27 cellular contexts compared by ENCODE assay signal in genomic region chr1:199221371-199222150, GRCh38.
DNase-seq lines count a peak whose midpoint lies in the region; ATAC-seq and TF ChIP-seq lines count a peak whose summit lies in the region.
"Had no signal": no experiment of that assay in that cellular context is flagged by ENCODE, and none has a peak within 500 bp of the region (broad histone marks: within the 10 kb centered on the region; RNA-seq: fewer than 3 reads in every experiment).

No MANE protein-coding gene starts in this region.

- CTCF ChIA-PET in MCF 10A (lab: Yijun Ruan, JAX): interaction anchor here (0.5 to 1.9 kb wide), 5 partner anchors 21 to 465 kb away, joined by 3 to 11 read pairs (median 3); no protein-coding TSS in a partner anchor

- ATAC-seq in HG02610 (IDR thresholded peaks at IDR 0.05; ENCODE audit: unreplicated experiment): peak; percentile 41
- no peak for ATAC-seq in HG03196 (IDR thresholded peaks at IDR 0.05; ENCODE audit: unreplicated experiment)
- ATAC-seq in GM18858 (IDR thresholded peaks at IDR 0.05; ENCODE audit: unreplicated experiment): no peak
- ATAC-seq: activated CD8-positive, alpha-beta memory T cell treated with anti-CD3 and anti-CD28 coated beads, Interleukin-2, amount 10 ng/mL, durations not matched to agents 7 days and 5 days; HepG2; stimulated activated effector memory CD8-positive, alpha-beta T cell treated with anti-CD3 and anti-CD28 coated beads, Interleukin-12 subunit alpha, Interleukin-12 subunit beta, amount 100 ng/mL, for 72 hours had no signal

- H3K4me1 Mint-ChIP-seq in MCF 10A (ENCODE audit: insufficient read depth, unreplicated experiment): peaks cover 8% of the 10 kb centered on the region

- no TSS peak for BruUV-seq in MCF 10A (replicated peaks; lab: Mats Ljungman, UMichigan)

- no peaks in the 10 kb centered on the region for H3K36me3 Mint-ChIP-seq in MCF 10A (ENCODE audit: insufficient read depth, unreplicated experiment)
- H3K36me3 Mint-ChIP-seq: activated naive CD4-positive, alpha-beta T cell treated with anti-CD3 and anti-CD28 coated beads, Interleukin-2, amount 10 ng/mL, durations not matched to agents 7 days and 5 days; memory B cell; stimulated activated effector memory CD8-positive, alpha-beta T cell treated with anti-CD3 and anti-CD28 coated beads, Interleukin-12 subunit alpha, Interleukin-12 subunit beta, amount 100 ng/mL, for 72 hours had no signal

- no peak overlapping the region for H3K4me3 ChIP-seq in GM12865 (ENCODE audit: low read depth, low read length)
- H3K4me3 ChIP-seq: cardiac muscle cell, skin epidermis, thoracic aorta had no signal

- no peaks in the 10 kb centered on the region for H3K27me3 Mint-ChIP-seq in MCF 10A (ENCODE audit: insufficient read depth, unreplicated experiment)
- H3K27me3 Mint-ChIP-seq: activated CD4-positive, alpha-beta T cell treated with anti-CD3 and anti-CD28 coated beads, Interleukin-2, amount 10 ng/mL, durations not matched to agents 7 days and 5 days; activated CD8-positive, alpha-beta memory T cell treated with anti-CD3 and anti-CD28 coated beads, Interleukin-2, amount 10 ng/mL, durations not matched to agents 7 days and 5 days; activated naive CD4-positive, alpha-beta T cell treated with anti-CD3 and anti-CD28 coated beads, Interleukin-2, amount 10 ng/mL, durations not matched to agents 7 days and 5 days; dendritic cell treated with granulocyte-macrophage colony-stimulating factor and Interleukin-4, amounts not matched to agents 40 ng/mL and 50 ng/mL, for 4 days had no signal

- peak; percentile 15 for TF ChIP-seq CTCF in GM12865 (IDR thresholded peaks at IDR 0.05; ENCODE audit: insufficient read depth, low read depth, low read length, missing control alignments)
- TF ChIP-seq CTCF in MCF 10A (IDR thresholded peaks at IDR 0.05; ENCODE audit: unreplicated experiment): no peak

- POLR2A ChIA-PET in MCF 10A (lab: Yijun Ruan, JAX): no interaction called here

- H3K4me3 Mint-ChIP-seq in MCF 10A (ENCODE audit: unreplicated experiment): no peak overlapping the region
- H3K4me3 Mint-ChIP-seq: activated CD4-positive, alpha-beta T cell treated with anti-CD3 and anti-CD28 coated beads, Interleukin-2, amount 10 ng/mL, durations not matched to agents 7 days and 5 days; activated CD8-positive, alpha-beta memory T cell treated with anti-CD3 and anti-CD28 coated beads, Interleukin-2, amount 10 ng/mL, durations not matched to agents 7 days and 5 days; activated naive CD4-positive, alpha-beta T cell treated with anti-CD3 and anti-CD28 coated beads, Interleukin-2, amount 10 ng/mL, durations not matched to agents 7 days and 5 days; dendritic cell treated with granulocyte-macrophage colony-stimulating factor and Interleukin-4, amounts not matched to agents 40 ng/mL and 50 ng/mL, for 4 days; memory B cell; stimulated activated effector memory CD8-positive, alpha-beta T cell treated with anti-CD3 and anti-CD28 coated beads, Interleukin-12 subunit alpha, Interleukin-12 subunit beta, amount 100 ng/mL, for 72 hours; T-helper 1 cell treated with Interleukin-12 subunit alpha and Interleukin-12 subunit beta and Interleukin-4 antibody, amounts not matched to agents 30 μg/mL and 1 μg/mL, for 36 hours had no signal

- no peak overlapping the region for H3K27ac Mint-ChIP-seq in MCF 10A (ENCODE audit: low read depth, unreplicated experiment)
- H3K27ac Mint-ChIP-seq: activated CD4-positive, alpha-beta T cell treated with anti-CD3 and anti-CD28 coated beads, Interleukin-2, amount 10 ng/mL, durations not matched to agents 7 days and 5 days; activated CD8-positive, alpha-beta memory T cell treated with anti-CD3 and anti-CD28 coated beads, Interleukin-2, amount 10 ng/mL, durations not matched to agents 7 days and 5 days; activated naive CD4-positive, alpha-beta T cell treated with anti-CD3 and anti-CD28 coated beads, Interleukin-2, amount 10 ng/mL, durations not matched to agents 7 days and 5 days; CD8-positive, alpha-beta memory T cell; dendritic cell treated with granulocyte-macrophage colony-stimulating factor and Interleukin-4, amounts not matched to agents 40 ng/mL and 50 ng/mL, for 4 days; memory B cell; stimulated activated effector memory CD8-positive, alpha-beta T cell treated with anti-CD3 and anti-CD28 coated beads, Interleukin-12 subunit alpha, Interleukin-12 subunit beta, amount 100 ng/mL, for 72 hours; T-helper 1 cell treated with Interleukin-12 subunit alpha and Interleukin-12 subunit beta and Interleukin-4 antibody, amounts not matched to agents 30 μg/mL and 1 μg/mL, for 36 hours had no signal

- H3K9me3 Mint-ChIP-seq in MCF 10A (ENCODE audit: unreplicated experiment): no peaks in the 10 kb centered on the region
- H3K9me3 Mint-ChIP-seq: CD8-positive, alpha-beta memory T cell; memory B cell; stimulated activated effector memory CD8-positive, alpha-beta T cell treated with anti-CD3 and anti-CD28 coated beads, Interleukin-12 subunit alpha, Interleukin-12 subunit beta, amount 100 ng/mL, for 72 hours had no signal

- intact Hi-C loops in MCF 10A (cut with micrococcal nuclease): no loop called here

- peak; percentile 46 for DNase-seq in GM12865 (ENCODE audit: low read depth)
- peak; percentile 37 for DNase-seq in NCI-H2107 treated with DMSO at 0.1 percent for 48 hours (lab: John Stamatoyannopoulos, UW; ENCODE audit: unreplicated experiment)
- DNase-seq in mesenteric fat pad (ENCODE audit: low spot score): peak; percentile 72
- no peak for DNase-seq in activated naive CD4-positive, alpha-beta T cell treated with anti-CD3 and anti-CD28 coated beads, Interleukin-2, amount 50 U/mL, for 16 hours
- DNase-seq in MCF 10A (ENCODE audit: unreplicated experiment): no peak
- DNase-seq: activated CD4-positive, alpha-beta T cell treated with anti-CD3 and anti-CD28 coated beads, Interleukin-2, amount 10 ng/mL, durations not matched to agents 7 days and 5 days; activated CD8-positive, alpha-beta memory T cell treated with anti-CD3 and anti-CD28 coated beads, Interleukin-2, amount 10 ng/mL, durations not matched to agents 7 days and 5 days; activated naive CD4-positive, alpha-beta T cell treated with anti-CD3 and anti-CD28 coated beads, Interleukin-2, amount 10 ng/mL, durations not matched to agents 7 days and 5 days; CD8-positive, alpha-beta memory T cell; DMS153; glutamatergic neuron; NCI-H187; NCI-H446; nucleus accumbens; RPMI8226; stimulated activated CD4-positive, alpha-beta T cell treated with anti-CD3 and anti-CD28 coated beads, Interleukin-1b, Interleukin-23, amount 100 ng/mL, for 48 hours had no signal

Comparison
In these comparisons a context has a peak if more than half of its experiments do, and no peak if none do; other contexts are left out.
1. DNase-seq: peak in GM12865 (single experiment), NCI-H2107 treated with DMSO at 0.1 percent for 48 hours (single experiment) and mesenteric fat pad (single experiment); none in activated naive CD4-positive, alpha-beta T cell treated with anti-CD3 and anti-CD28 coated beads, Interleukin-2, amount 50 U/mL, for 16 hours (single experiment) and MCF 10A (single experiment).